Comparison of ENCODE assay signal across 8 cellular contexts in genomic region chr18:9913151-9913525, GRCh38. TPM values are rescaled to one million over a fixed set of nuclear protein-coding genes. Genes with fewer than 3 reads are reported as not detected.
A peak's percentile ranks its signal among the peaks of the same experiment; 100 is the strongest.
DNase-seq lines count a peak whose midpoint lies in the region; ATAC-seq, FAIRE-seq and TF ChIP-seq lines count a peak whose summit lies in the region.

No MANE protein-coding gene starts in this region.

- peak overlapping the region; percentile 36; the same call in 1 of the 2 replicates for H2AFZ ChIP-seq in H1 (ENCODE audit: low read length)

- no peaks in the 10 kb centered on the region for H3K27me3 ChIP-seq in Caco-2 (replicated peaks; ENCODE audit: control insufficient read depth, insufficient read depth, low read length)
- H3K27me3 ChIP-seq in H1 (replicated peaks in 1 of 4; ENCODE audit: control insufficient read depth in 3 of 4, extremely low read depth in 1 of 4, insufficient read depth in 3 of 4, low read length in 3 of 4) = no peaks in the 10 kb centered on the region

- H3K36me3 ChIP-seq in Caco-2 (ENCODE audit: control insufficient read depth, insufficient read depth, low read length) (no peaks in the 10 kb centered on the region), H1 (ENCODE audit: control insufficient read depth in 2 of 4, insufficient read depth in 4 of 4, low read length in 3 of 4) (no peaks in the 10 kb centered on the region)

- FAIRE-seq in H1 (lab: Jason Lieb, UNC) = no peak

- no peaks in the 10 kb centered on the region for H3K36me3 Mint-ChIP-seq in Caco-2 (ENCODE audit: insufficient read depth, unreplicated experiment)
- no peaks in the 10 kb centered on the region for H3K36me3 Mint-ChIP-seq in nephron (ENCODE audit: low read depth)

- H2BK120ac ChIP-seq in H1 (replicated peaks; ENCODE audit: low read depth, low read length) = no peak overlapping the region

- peaks cover 4 to 7% of the 10 kb centered on the region in 2 experiments for H4K20me1 ChIP-seq in H1 (replicated peaks in 1 of 2; ENCODE audit: control insufficient read depth in 1 of 2, insufficient read depth in 2 of 2, low read length in 2 of 2)

- H3K27ac Mint-ChIP-seq in Caco-2 (ENCODE audit: unreplicated experiment) = peak overlapping the region; percentile 75
- H3K27ac Mint-ChIP-seq in nephron = peak overlapping the region; percentile 81 to 97 (median 93)

- no peak overlapping the region for H3K4ac ChIP-seq in H1 (replicated peaks; ENCODE audit: insufficient read length, low read depth, low read length)

- H3K23ac ChIP-seq in H1 (ENCODE audit: insufficient read length) = no peak overlapping the region

- H3K79me2 ChIP-seq in H1 (ENCODE audit: control insufficient read depth in 1 of 2, insufficient read depth in 2 of 2, low read length in 2 of 2) = peaks cover 18 to 36% of the 10 kb centered on the region in 2 experiments

- peak overlapping the region; percentile 97 for H3K4me3 ChIP-seq in Caco-2 (ENCODE audit: low read depth, low read length)
- H3K4me3 ChIP-seq in H1 (ENCODE audit: extremely low read depth in 1 of 4, insufficient read depth in 2 of 4, low read depth in 3 of 4, low read length in 4 of 4) = peak overlapping the region; percentile 82 to 96 (median 86)

- POLR2A ChIA-PET in Caco-2 (lab: Charles Lee) = interaction anchor here (1.0 to 1.5 kb wide), 5 partner anchors 14 to 213 kb away, joined by 3 to 13 read pairs (median 6); no protein-coding TSS in a partner anchor
- POLR2A ChIA-PET in H1 (lab: Charles Lee; ENCODE audit: partially characterized antibody) = interaction anchor here (0.6 to 3.3 kb wide), 9 partner anchors 9 to 202 kb away, joined by 3 to 14 read pairs (median 3); partner anchors contain the start of gene TXNDC2

- H2BK12ac ChIP-seq in H1 (ENCODE audit: low read depth, low read length) = no peak overlapping the region

- H2BK15ac ChIP-seq in H1 (ENCODE audit: low read length) = no peak overlapping the region

- H3K9me3 Mint-ChIP-seq in Caco-2 (ENCODE audit: unreplicated experiment) (no peaks in the 10 kb centered on the region), nephron (no peaks in the 10 kb centered on the region)

- no peak overlapping the region for H2BK5ac ChIP-seq in H1 (ENCODE audit: low read depth, low read length)

- DNase-seq in Caco-2 (no peak), NCI-H748 (lab: John Stamatoyannopoulos, UW; ENCODE audit: unreplicated experiment) (peak; percentile 69), H1 (ENCODE audit: low read depth in 1 of 2, low spot score in 2 of 2) (no peak), NCI-H2081 (lab: John Stamatoyannopoulos, UW) (no peak)

- peak overlapping the region in 1 of 4 experiments; percentile 8; a peak in 1 of 7 replicates for H3K9ac ChIP-seq in H1 (replicated peaks in 1 of 4; ENCODE audit: extremely low read depth in 1 of 4, low read depth in 3 of 4, low read length in 3 of 4)

- no peak overlapping the region for H4K8ac ChIP-seq in H1 (ENCODE audit: extremely low read depth, insufficient read depth, low read length)

- peaks cover 14% of the 10 kb centered on the region for H3K4me1 ChIP-seq in Caco-2
- peaks cover 3 to 7% (median 4%) of the 10 kb centered on the region in 4 experiments; a peak in 6 of 7 replicates for H3K4me1 ChIP-seq in H1 (replicated peaks in 1 of 4; ENCODE audit: control insufficient read depth in 3 of 4, insufficient read depth in 4 of 4, low read length in 3 of 4)

- CTCF ChIA-PET in Caco-2 (lab: Charles Lee) (interaction anchor here (1.1 to 1.4 kb wide), 2 partner anchors 14 to 213 kb away, joined by 3 read pairs; no protein-coding TSS in a partner anchor), H1 (lab: Charles Lee; ENCODE audit: partially characterized antibody) (interaction anchor here (1.2 kb wide), 1 partner anchor 13 kb away, joined by 4 read pairs; no protein-coding TSS in a partner anchor)

- peak overlapping the region; percentile 87 for H3K4me3 Mint-ChIP-seq in Caco-2 (ENCODE audit: unreplicated experiment)
- H3K4me3 Mint-ChIP-seq in nephron = peak overlapping the region; percentile 90 to 94 (median 93)

- H3K4me2 ChIP-seq in H1 (ENCODE audit: insufficient read depth in 1 of 2, low read depth in 2 of 2, low read length in 2 of 2) = peak overlapping the region; percentile 67 to 73

- H3K4me1 Mint-ChIP-seq in Caco-2 (ENCODE audit: low read depth, unreplicated experiment) (peaks cover 14% of the 10 kb centered on the region), nephron (peaks cover 23% of the 10 kb centered on the region)

- no peak overlapping the region for H3K27ac ChIP-seq in H1 (ENCODE audit: low read depth, low read length)

- TSS peak; percentile 68 for BruUV-seq in Caco-2 (replicated peaks; lab: Mats Ljungman, UMichigan)

- TF ChIP-seq POLR2A in H1 (IDR thresholded peaks at IDR 0.05; ENCODE audit: control extremely low read depth in 1 of 2, low read depth in 2 of 2, low read length in 2 of 2) = no peak
- no peak for TF ChIP-seq POLR2A in GM18505 (IDR thresholded peaks at IDR 0.05; ENCODE audit: borderline replicate concordance, extremely low read depth, insufficient read depth, insufficient read length)

- no peak overlapping the region for H4K5ac ChIP-seq in H1 (ENCODE audit: insufficient read length, low read depth, low read length)

- TF ChIP-seq CTCF in Caco-2 (IDR thresholded peaks at IDR 0.05; ENCODE audit: insufficient read depth in 1 of 2, low read depth in 1 of 2, low read length in 1 of 2, severe bottlenecking in 1 of 2, unreplicated experiment in 1 of 2) = no peak
- TF ChIP-seq CTCF in H1 (IDR thresholded peaks at IDR 0.05; ENCODE audit: control extremely low read depth in 1 of 3, insufficient read depth in 1 of 3, low read depth in 1 of 3, low read length in 3 of 3) = no peak
- no peak for TF ChIP-seq CTCF in nephron (IDR thresholded peaks at IDR 0.05; ENCODE audit: unreplicated experiment in 3 of 3)

- no peaks in the 10 kb centered on the region for H3K27me3 Mint-ChIP-seq in Caco-2 (ENCODE audit: insufficient read depth, unreplicated experiment)
- H3K27me3 Mint-ChIP-seq in nephron (ENCODE audit: low read depth) = peaks cover 6% of the 10 kb centered on the region

- intact Hi-C loops in Caco-2 (cut with micrococcal nuclease; ENCODE audit: unreplicated experiment) = loop anchor here (1.0 to 5.0 kb wide), 2 partner anchors 36 to 86 kb away; no protein-coding TSS in a partner anchor

- H2AK5ac ChIP-seq in H1 (ENCODE audit: low read depth, low read length) = no peak overlapping the region

- no peak for ATAC-seq in GM18517 (IDR thresholded peaks at IDR 0.05; ENCODE audit: unreplicated experiment)
- no peak for ATAC-seq in HG02610 (IDR thresholded peaks at IDR 0.05; ENCODE audit: unreplicated experiment)
- no peak for ATAC-seq in GM18505 (IDR thresholded peaks at IDR 0.05; ENCODE audit: unreplicated experiment)

- H3K56ac ChIP-seq in H1 (replicated peaks; ENCODE audit: insufficient read length, low read depth, low read length) = no peak overlapping the region

- H4K91ac ChIP-seq in H1 (replicated peaks; ENCODE audit: insufficient read length, low read length) = no peak overlapping the region

- H3K18ac ChIP-seq in H1 (ENCODE audit: extremely low read depth, low read length) = no peak overlapping the region

- H3K79me1 ChIP-seq in H1 (ENCODE audit: low read depth, low read length) = no peaks in the 10 kb centered on the region

- no peak overlapping the region for H3K14ac ChIP-seq in H1 (ENCODE audit: insufficient read length)

- no peak for TF ChIP-seq RAD21 in H1 (IDR thresholded peaks at IDR 0.05 in 1 of 2, conservative IDR thresholded peaks at IDR 0.05 in 1 of 2; ENCODE audit: low read depth in 2 of 2, low read length in 2 of 2)

- H3K9me3 ChIP-seq in Caco-2 = no peaks in the 10 kb centered on the region
- H3K9me3 ChIP-seq in H1 (ENCODE audit: insufficient read depth in 2 of 2, low read depth in 1 of 2, low read length in 1 of 2) = no peaks in the 10 kb centered on the region

- H2BK20ac ChIP-seq in H1 (ENCODE audit: low read length) = no peak overlapping the region

- no peak for TF ChIP-seq EP300 in H1 (IDR thresholded peaks at IDR 0.05; ENCODE audit: borderline replicate concordance in 1 of 2, low read depth in 2 of 2, low read length in 2 of 2)

- WGBS in H1 (ENCODE audit: extremely low coverage in 1 of 2, insufficient coverage in 1 of 2, insufficient read length in 1 of 2, insufficient replicate concordance in 2 of 2, low coverage in 1 of 2, low lambda C conversion rate in 2 of 2, missing lambda C conversion rate in 1 of 2), 2 experiments = 13% methylated on average over 12 of the region's 12 CpGs; no CpG with 5 or more reads in 1 of the 2 experiments

- H3K23me2 ChIP-seq in H1 (ENCODE audit: low read depth, low read length) = peaks cover 5% of the 10 kb centered on the region; the same call in 1 of the 2 replicates

TF ChIP-seq in H1, 55 proteins besides CTCF, POLR2A, EP300 and RAD21:
- TF ChIP-seq CHD2 (IDR thresholded peaks at IDR 0.05; ENCODE audit: low read length) (no peak), RXRA (IDR thresholded peaks at IDR 0.05; ENCODE audit: insufficient read depth, low read depth, low read length) (no peak), TBP (IDR thresholded peaks at IDR 0.05; ENCODE audit: low read depth, low read length) (no peak), KDM4A (IDR thresholded peaks at IDR 0.05; ENCODE audit: low read depth, low read length, severe bottlenecking) (no peak)

RNA-seq across cellular contexts. Expression of gene VAPA, which starts 0.7 kb away (rescaled TPM):
- total RNA-seq in Caco-2 (2022) = 205 and 222 TPM in 2 replicates
- total RNA-seq in H1 (2021; fragmentation: NEBNext Ultra II Directional; extraction: Animal tissue kit (Norgen Biotek cat#: 25700)) = 128 and 130 TPM in 2 replicates
- polyA plus RNA-seq in H1 (2011; rRNA removed) = 44.4 and 79.7 TPM in 2 replicates
- 115 TPM for polyA plus RNA-seq in H1 (2011; cell fraction: cytosol; rRNA removed)
- 58.2 TPM for polyA plus RNA-seq in H1 (2011; cell fraction: nucleus; rRNA removed)
- 84.4 to 121 TPM (median 101 TPM) in 4 replicates for polyA plus RNA-seq in H1 (2012, experiment 1 of 2)
- polyA plus RNA-seq in H1 (2012, experiment 2 of 2) = 35.1 TPM
- polyA plus RNA-seq in H1 (2013, experiment 1 of 2) = 86.3 TPM
- polyA plus RNA-seq in H1 (2013, experiment 2 of 2) = 89.4 TPM
- 63.8 and 88.5 TPM in 2 replicates for polyA minus RNA-seq in H1 (2011; rRNA and poly(A)+ RNA removed)
- polyA minus RNA-seq in H1 (2011; cell fraction: cytosol; rRNA and poly(A)+ RNA removed) = 77.8 TPM
- polyA minus RNA-seq in H1 (2011; cell fraction: nucleus; rRNA and poly(A)+ RNA removed) = 59.6 TPM

RNA-seq across cellular contexts. Expression of gene TXNDC2, which starts 27.4 kb away (rescaled TPM):
- not detected in 2 replicates for total RNA-seq in Caco-2 (2022)
- total RNA-seq in H1 (2021; fragmentation: NEBNext Ultra II Directional; extraction: Animal tissue kit (Norgen Biotek cat#: 25700)) = 0.09 TPM in 1 of 2 replicates, not detected in the other
- polyA plus RNA-seq in H1 (2011; rRNA removed) = 0.11 TPM in 1 of 2 replicates, not detected in the other
- 0.08 TPM for polyA plus RNA-seq in H1 (2011; cell fraction: cytosol; rRNA removed)
- polyA plus RNA-seq in H1 (2011; cell fraction: nucleus; rRNA removed) = not detected
- polyA plus RNA-seq in H1 (2012, experiment 1 of 2) = 0.20 TPM in 1 of 4 replicates, not detected in the others
- not detected for polyA plus RNA-seq in H1 (2012, experiment 2 of 2)
- polyA plus RNA-seq in H1 (2013, experiment 1 of 2) = 0.12 TPM
- polyA plus RNA-seq in H1 (2013, experiment 2 of 2) = 0.11 TPM
- 0.17 TPM in 1 of 2 replicates, not detected in the other for polyA minus RNA-seq in H1 (2011; rRNA and poly(A)+ RNA removed)
- polyA minus RNA-seq in H1 (2011; cell fraction: cytosol; rRNA and poly(A)+ RNA removed) = not detected
- 0.20 TPM for polyA minus RNA-seq in H1 (2011; cell fraction: nucleus; rRNA and poly(A)+ RNA removed)
